9 cellular contexts compared by ENCODE assay signal in genomic region chr5:78758169-78758839, GRCh38.
A peak's percentile ranks its signal among the peaks of the same experiment; 100 is the strongest.
DNase-seq lines count a peak whose midpoint lies in the region; ATAC-seq, FAIRE-seq and TF ChIP-seq lines count a peak whose summit lies in the region.
"Had no signal": no experiment of that assay in that cellular context is flagged by ENCODE, and none has a peak within 500 bp of the region (broad histone marks: within the 10 kb centered on the region; RNA-seq: fewer than 3 reads in every experiment).

No MANE protein-coding gene starts in this region.

- peak overlapping the region; percentile 3 for H3K27ac Mint-ChIP-seq in type B pancreatic cell

- H3K79me2 ChIP-seq in HepG2 (ENCODE audit: insufficient read depth, low read length): no peaks in the 10 kb centered on the region

- TF ChIP-seq CTCF in HepG2 (CRISPR knock-in tag; IDR thresholded peaks at IDR 0.05) (no peak), right lobe of liver (IDR thresholded peaks at IDR 0.05) (no peak), type B pancreatic cell (conservative IDR thresholded peaks at IDR 0.05) (no peak)

- H3K36me3 ChIP-seq in HepG2 (replicated peaks in 1 of 2; ENCODE audit: control insufficient read depth in 1 of 2, insufficient read depth in 2 of 2, low read length in 2 of 2): no peaks in the 10 kb centered on the region
- no peaks in the 10 kb centered on the region for H3K36me3 ChIP-seq in right lobe of liver

- in situ Hi-C loops in HepG2 (cut with HindIII; ENCODE audit: extremely low pct_ligation_motif_present, low pct_unique_long_range_greater_than_20kb): no loop called here

- H3K27me3 ChIP-seq in HepG2 (ENCODE audit: control insufficient read depth in 1 of 2, insufficient read depth in 2 of 2, low read length in 2 of 2) (peaks cover 2 to 12% of the 10 kb centered on the region in 2 experiments; a peak in 2 of 5 replicates), right lobe of liver (no peaks in the 10 kb centered on the region)

- H3K4me2 ChIP-seq in HepG2 (ENCODE audit: low read depth, low read length): peak overlapping the region; percentile 89

- intact Hi-C loops in HepG2 (cut with micrococcal nuclease; ENCODE audit: unreplicated experiment): loop anchor here (2.0 to 5.0 kb wide), 2 partner anchors 32 to 111 kb away; partner anchors contain the start of gene LHFPL2
- intact Hi-C loops in right lobe of liver (cut with DNase I): no loop called here

- TF ChIP-seq POLR2A in HepG2 (IDR thresholded peaks at IDR 0.05; ENCODE audit: insufficient read depth in 1 of 2, low read depth in 2 of 2, low read length in 2 of 2): no peak
- TF ChIP-seq POLR2A in right lobe of liver (IDR thresholded peaks at IDR 0.05): no peak

- no peaks in the 10 kb centered on the region for H4K20me1 ChIP-seq in HepG2 (ENCODE audit: insufficient read depth, low read length)

- peak; percentile 96 for FAIRE-seq in HepG2 (lab: Jason Lieb, UNC)

- peaks cover 4% of the 10 kb centered on the region for H3K27me3 Mint-ChIP-seq in type B pancreatic cell

- TF ChIP-seq RAD21 in HepG2 (CRISPR knock-in tag; IDR thresholded peaks at IDR 0.05): no peak

- H3K4me3 Mint-ChIP-seq in type B pancreatic cell: no peak overlapping the region

- peak; percentile 91 for DNase-seq in HepG2 (ENCODE audit: low spot score)
- DNase-seq in right lobe of liver: no peak
- DNase-seq in MV-4-11 (lab: John Stamatoyannopoulos, UW): peak; percentile 51
- no peak for DNase-seq in type B pancreatic cell (ENCODE audit: extremely low spot score, unreplicated experiment)
- DNase-seq in NCI-H1436 treated with DMSO at 0.1 percent for 48 hours (lab: John Stamatoyannopoulos, UW): no peak
- DNase-seq in COLO829 (ENCODE audit: low spot score): no peak
- no peak for DNase-seq in GF-D8 (lab: John Stamatoyannopoulos, UW)
- DNase-seq: C1 segment of cervical spinal cord had no signal

- CTCF ChIA-PET in HepG2 (lab: Yijun Ruan, JAX; ENCODE audit: low intra/inter-chr PET ratio, low total read pairs): no interaction called here

- no TSS peak for BruUV-seq in HepG2 (replicated peaks; lab: Mats Ljungman, UMichigan)

- H3K4me1 ChIP-seq in HepG2 (ENCODE audit: insufficient read depth, low read length): peaks cover 52% of the 10 kb centered on the region
- H3K4me1 ChIP-seq in right lobe of liver: no peaks in the 10 kb centered on the region

- H3K9me3 Mint-ChIP-seq in type B pancreatic cell: peaks cover 13% of the 10 kb centered on the region

- no peak overlapping the region for H2AFZ ChIP-seq in HepG2 (ENCODE audit: low read length)

- H3K27ac ChIP-seq in HepG2 (ENCODE audit: extremely low read length, insufficient read depth, low read length): peak overlapping the region; percentile 6
- H3K27ac ChIP-seq in right lobe of liver: no peak overlapping the region

- H3K4me1 Mint-ChIP-seq in type B pancreatic cell (ENCODE audit: unreplicated experiment): peaks cover 33% of the 10 kb centered on the region

- no peak overlapping the region for H3K9ac ChIP-seq in HepG2 (ENCODE audit: insufficient read depth, low read depth, low read length)

- TF ChIP-seq EP300 in HepG2 (IDR thresholded peaks at IDR 0.05; ENCODE audit: low read depth in 2 of 2, low read length in 2 of 2) (peak in 1 of 2 experiments; percentile 83; a peak in 2 of 4 replicates), HepG2 (CRISPR knock-in tag; IDR thresholded peaks at IDR 0.05; ENCODE audit: borderline replicate concordance) (peak; percentile 51; the same call in 1 of the 2 replicates)

- ATAC-seq in HepG2 (peak; percentile 80), right lobe of liver (no peak), HG02763 (IDR thresholded peaks at IDR 0.05; ENCODE audit: unreplicated experiment) (peak; percentile 68)

- H3K36me3 Mint-ChIP-seq in type B pancreatic cell: peaks cover 9% of the 10 kb centered on the region

- WGBS in HepG2 (ENCODE audit: low lambda C conversion rate): 38% methylated on average over 2 of the region's 2 CpGs
- 33% methylated on average over 2 of the region's 2 CpGs for WGBS in right lobe of liver (ENCODE audit: insufficient coverage, low coverage, low lambda C conversion rate, missing lambda C conversion rate)

- H3K4me3 ChIP-seq in HepG2 (replicated peaks in 1 of 3; ENCODE audit: insufficient read depth in 1 of 3, low read depth in 2 of 3, low read length in 3 of 3) (peak overlapping the region in 2 of 3 experiments; percentile 27 to 47; a peak in 3 of 6 replicates), right lobe of liver (no peak overlapping the region)

- H3K9me3 ChIP-seq in HepG2 (ENCODE audit: low read length) (no peaks in the 10 kb centered on the region), right lobe of liver (no peaks in the 10 kb centered on the region)

- POLR2A ChIA-PET in HepG2 (lab: Yijun Ruan, JAX): interaction anchor here (1.1 to 2.8 kb wide), 4 partner anchors 10 to 163 kb away, joined by 3 to 12 read pairs (median 6); no protein-coding TSS in a partner anchor

TF ChIP-seq in HepG2, 621 proteins besides CTCF, POLR2A, EP300 and RAD21 (continues in another document):
- TF ChIP-seq ZBTB34 (CRISPR knock-in tag; IDR thresholded peaks at IDR 0.05) (no peak), ELF4 (CRISPR knock-in tag; IDR thresholded peaks at IDR 0.05; ENCODE audit: borderline replicate concordance) (no peak), ZNF749 (CRISPR knock-in tag; IDR thresholded peaks at IDR 0.05; ENCODE audit: borderline replicate concordance) (no peak), MAFG (CRISPR knock-in tag; IDR thresholded peaks at IDR 0.05) (no peak), RFXANK (CRISPR knock-in tag; IDR thresholded peaks at IDR 0.05) (no peak), ZNF260 (CRISPR knock-in tag; IDR thresholded peaks at IDR 0.05; ENCODE audit: borderline replicate concordance, low read depth) (no peak), ZNF383 (CRISPR knock-in tag; IDR thresholded peaks at IDR 0.05; ENCODE audit: borderline replicate concordance) (no peak), ZBTB42 (CRISPR knock-in tag; IDR thresholded peaks at IDR 0.05) (no peak), ZNF468 (CRISPR knock-in tag; IDR thresholded peaks at IDR 0.05) (no peak), RFX5 (IDR thresholded peaks at IDR 0.05; ENCODE audit: low read depth, low read length) (no peak), HCFC1 (IDR thresholded peaks at IDR 0.05; ENCODE audit: low read depth, low read length) (no peak), MYPOP (CRISPR knock-in tag; IDR thresholded peaks at IDR 0.05) (no peak), ZBTB33 (CRISPR knock-in tag; IDR thresholded peaks at IDR 0.05) (no peak), ZBTB3 (CRISPR knock-in tag; IDR thresholded peaks at IDR 0.05; ENCODE audit: borderline replicate concordance, low read depth) (no peak), ARHGAP35 (CRISPR knock-in tag; IDR thresholded peaks at IDR 0.05; ENCODE audit: borderline replicate concordance) (no peak), HIVEP1 (CRISPR knock-in tag; IDR thresholded peaks at IDR 0.05) (no peak), TP53 (CRISPR knock-in tag; conservative IDR thresholded peaks at IDR 0.05) (no peak), CC2D1A (CRISPR knock-in tag; IDR thresholded peaks at IDR 0.05) (no peak), ZMYM2 (CRISPR knock-in tag; IDR thresholded peaks at IDR 0.05) (no peak), ATRX (CRISPR knock-in tag; IDR thresholded peaks at IDR 0.05; ENCODE audit: borderline replicate concordance) (no peak), ZBTB20 (CRISPR knock-in tag; IDR thresholded peaks at IDR 0.05; ENCODE audit: borderline replicate concordance, low read depth) (no peak), MATR3 (CRISPR knock-in tag; IDR thresholded peaks at IDR 0.05) (no peak), SP1 (IDR thresholded peaks at IDR 0.05) (no peak), SP1 (CRISPR knock-in tag; IDR thresholded peaks at IDR 0.05) (no peak), CHD4 (IDR thresholded peaks at IDR 0.05; ENCODE audit: borderline replicate concordance, low read length) (no peak), MTA1 (CRISPR knock-in tag; IDR thresholded peaks at IDR 0.05; ENCODE audit: borderline replicate concordance) (no peak; the same call in 1 of the 2 replicates), SIX4 (CRISPR knock-in tag; IDR thresholded peaks at IDR 0.05) (no peak), CEBPB (IDR thresholded peaks at IDR 0.05; ENCODE audit: borderline replicate concordance, low read depth, low read length) (no peak)

Comparison
In these comparisons a context has a peak if more than half of its experiments do, and no peak if none do; other contexts are left out.
1. ATAC-seq: peak in HepG2 (single experiment) and HG02763 (single experiment); none in right lobe of liver (0 of 4).
2. DNase-seq: peak in HepG2 (single experiment) and MV-4-11 (single experiment); none in right lobe of liver (0 of 3), type B pancreatic cell (single experiment), NCI-H1436 treated with DMSO at 0.1 percent for 48 hours (single experiment), COLO829 (single experiment) and GF-D8 (single experiment).
3. H3K4me3 ChIP-seq: peak in HepG2 (2 of 3); none in right lobe of liver (0 of 3).